In the genomic region with DNA sequence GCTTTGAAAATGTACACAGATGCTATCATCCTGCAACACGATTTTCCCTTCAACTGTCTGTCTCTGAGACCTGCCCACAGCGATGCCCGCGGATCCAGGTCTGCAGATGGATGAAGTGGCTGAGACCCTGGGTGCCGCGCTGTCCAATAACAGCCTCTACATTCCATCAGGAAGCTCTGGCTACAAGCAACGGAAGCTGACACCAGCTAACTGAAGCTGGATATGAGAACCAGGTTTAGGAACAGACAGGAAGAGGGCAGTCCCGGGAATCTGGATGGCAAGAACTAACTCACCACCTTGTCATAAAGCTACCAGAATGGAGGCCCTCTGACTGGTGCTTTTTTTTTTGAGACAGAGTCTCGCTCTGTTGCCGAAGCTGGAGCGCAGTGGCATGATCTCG, we compare ENCODE assay signal across 24 cellular contexts. TPM values are rescaled to one million over a fixed set of nuclear protein-coding genes. Genes with fewer than 3 reads are reported as not detected.
DNase-seq lines count a peak whose midpoint lies in the region; ATAC-seq, FAIRE-seq and TF ChIP-seq lines count a peak whose summit lies in the region.
"Had no signal": no experiment of that assay in that cellular context is flagged by ENCODE, and none has a peak within 500 bp of the region (broad histone marks: within the 10 kb centered on the region; RNA-seq: fewer than 3 reads in every experiment).

No MANE protein-coding gene starts in this region.

- no peaks in the 10 kb centered on the region for H3K9me1 ChIP-seq in K562 (ENCODE audit: control insufficient read depth, insufficient read depth, low read length)

- H2BK15ac ChIP-seq in mesenchymal stem cell (ENCODE audit: low read depth, poor library complexity, severe bottlenecking): no peak overlapping the region

- no peak for TF ChIP-seq CTCF in left ventricle myocardium inferior (IDR thresholded peaks at IDR 0.05; ENCODE audit: borderline replicate concordance)
- no peak for TF ChIP-seq CTCF in K562 (IDR thresholded peaks at IDR 0.05 in 2 of 3, conservative IDR thresholded peaks at IDR 0.05 in 1 of 3; ENCODE audit: insufficient read depth in 2 of 3, low read depth in 1 of 3, low read length in 3 of 3)
- no peak for TF ChIP-seq CTCF in spleen (IDR thresholded peaks at IDR 0.05 in 8 of 11, conservative IDR thresholded peaks at IDR 0.05 in 3 of 11)

- POLR2A ChIA-PET in K562 (lab: Yijun Ruan, JAX): interaction anchor here (0.5 kb wide), 1 partner anchor 291 kb away, joined by 3 read pairs; no protein-coding TSS in a partner anchor

- H3K79me2 ChIP-seq in K562 (ENCODE audit: control insufficient read depth, insufficient read depth, low read length): no peaks in the 10 kb centered on the region

- H3K36me3 ChIP-seq in left ventricle myocardium inferior (no peaks in the 10 kb centered on the region), K562 (ENCODE audit: control insufficient read depth, insufficient read depth, low read length) (no peaks in the 10 kb centered on the region), mesenchymal stem cell (ENCODE audit: control insufficient read depth in 1 of 2, insufficient read depth in 2 of 2, low read depth in 1 of 2, low read length in 2 of 2) (no peaks in the 10 kb centered on the region), spleen (no peaks in the 10 kb centered on the region)
- H3K36me3 ChIP-seq: BLaER1 treated with 17β-estradiol and CSF1 and Interleukin-3, amounts not matched to agents 10 nM and 100 nM had no signal

- H3K9me3 ChIP-seq in left ventricle myocardium inferior (replicated peaks): no peaks in the 10 kb centered on the region
- no peaks in the 10 kb centered on the region for H3K9me3 ChIP-seq in K562 (replicated peaks; ENCODE audit: control insufficient read depth, insufficient read depth, low read depth, low read length)
- no peaks in the 10 kb centered on the region for H3K9me3 ChIP-seq in mesenchymal stem cell (ENCODE audit: control insufficient read depth, low read length)
- no peaks in the 10 kb centered on the region for H3K9me3 ChIP-seq in spleen
- H3K9me3 ChIP-seq: A549; BLaER1 treated with 17β-estradiol and CSF1 and Interleukin-3, amounts not matched to agents 10 nM and 100 nM; Caco-2 had no signal

- H3K27ac ChIP-seq in left ventricle myocardium inferior (replicated peaks) (no peak overlapping the region), K562 (ENCODE audit: extremely low read depth, low read depth, low read length) (no peak overlapping the region), mesenchymal stem cell (ENCODE audit: low read length, poor library complexity, severe bottlenecking) (no peak overlapping the region), spleen (no peak overlapping the region)
- H3K27ac ChIP-seq: 22Rv1; A549; BLaER1 treated with 17β-estradiol and CSF1 and Interleukin-3, amounts not matched to agents 10 nM and 100 nM; C4-2B had no signal

- H3K4me2 ChIP-seq in K562 (ENCODE audit: insufficient read depth, low read length) (peak overlapping the region; percentile 55; the same call in 1 of the 2 replicates), mesenchymal stem cell (ENCODE audit: low read length, poor library complexity, severe bottlenecking) (no peak overlapping the region)
- H3K4me2 ChIP-seq: A549; BLaER1 treated with 17β-estradiol and CSF1 and Interleukin-3, amounts not matched to agents 10 nM and 100 nM had no signal

- H4K20me1 ChIP-seq in K562 (replicated peaks; ENCODE audit: control insufficient read depth, insufficient read depth, low read length): no peaks in the 10 kb centered on the region

- intact Hi-C loops in cardiac septum (cut with DNase I): no loop called here
- intact Hi-C loops in left ventricle myocardium inferior (cut with micrococcal nuclease): no loop called here
- intact Hi-C loops in K562 (cut with micrococcal nuclease): no loop called here
- intact Hi-C loops in spleen (cut with DNase I; ENCODE audit: low total_unique reads): no loop called here

- no peaks in the 10 kb centered on the region for H3K79me1 ChIP-seq in mesenchymal stem cell (replicated peaks; ENCODE audit: low read length, poor library complexity, severe bottlenecking)

- no peak overlapping the region for H3K4me3 ChIP-seq in left ventricle myocardium inferior
- H3K4me3 ChIP-seq in K562: no peak overlapping the region
- no peak overlapping the region for H3K4me3 ChIP-seq in mesenchymal stem cell (ENCODE audit: insufficient read depth in 1 of 2, low read depth in 1 of 2, low read length in 2 of 2)
- H3K4me3 ChIP-seq in spleen: no peak overlapping the region
- H3K4me3 ChIP-seq: A549; BLaER1 treated with 17β-estradiol and CSF1 and Interleukin-3, amounts not matched to agents 10 nM and 100 nM; GM12878 had no signal

- in situ Hi-C loops in K562 (cut with MboI): no loop called here

- FAIRE-seq in K562 (lab: Jason Lieb, UNC): no peak
- FAIRE-seq: A549, D721Med, GM12878, GM12892, GM18507 had no signal

- CTCF ChIA-PET in K562 (lab: Yijun Ruan, JAX; ENCODE audit: low intra/inter-chr PET ratio): no interaction called here

- no peak overlapping the region for H2BK120ac ChIP-seq in mesenchymal stem cell (ENCODE audit: low read depth, low read length)

- H3K14ac ChIP-seq in mesenchymal stem cell (ENCODE audit: low read length in 2 of 2): no peak overlapping the region

- TF ChIP-seq RAD21 in K562 (CRISPR knock-in tag; conservative IDR thresholded peaks at IDR 0.05 in 1 of 2, IDR thresholded peaks at IDR 0.05 in 1 of 2): no peak

- no peak overlapping the region for H2BK5ac ChIP-seq in mesenchymal stem cell (ENCODE audit: low read depth, low read length, poor library complexity, severe bottlenecking)

- no peak overlapping the region for H2AK5ac ChIP-seq in mesenchymal stem cell (ENCODE audit: low read length, severe bottlenecking)

- H4K8ac ChIP-seq in mesenchymal stem cell (ENCODE audit: low read length): no peak overlapping the region

- BruUV-seq in K562 (replicated peaks; lab: Mats Ljungman, UMichigan): no TSS peak

- no peak for TF ChIP-seq EP300 in K562 (IDR thresholded peaks at IDR 0.05; ENCODE audit: low read length)

- peak overlapping the region; percentile 27 for H4K91ac ChIP-seq in mesenchymal stem cell (ENCODE audit: low read length)

- H2AFZ ChIP-seq in K562 (ENCODE audit: low read depth, low read length): peak overlapping the region; percentile 67
- H2AFZ ChIP-seq in mesenchymal stem cell (ENCODE audit: low read depth, low read length): no peak overlapping the region

- DNase-seq in cardiac septum (ENCODE audit: low spot score): peak; percentile 60
- no peak for DNase-seq in left ventricle myocardium inferior
- no peak for DNase-seq in K562 (ENCODE audit: extremely low read depth in 1 of 4, low spot score in 3 of 4)
- no peak for DNase-seq in mesenchymal stem cell
- DNase-seq in spleen: peak; percentile 19
- DNase-seq in stimulated activated CD8-positive, alpha-beta memory T cell treated with anti-CD3 and anti-CD28 coated beads, Interleukin-4, amount 100 ng/mL, for 48 hours: no peak
- DNase-seq in glomerular visceral epithelial cell (ENCODE audit: extremely low spot score): no peak
- DNase-seq: AML-193; Caco-2; Calu3; CD4-positive, alpha-beta T cell; CD8-positive, alpha-beta T cell; DMS79 treated with DMSO at 0.1 percent for 48 hours; EL; GDM1 had no signal

- 24% methylated on average over 3 of the region's 12 CpGs for WGBS in K562 (ENCODE audit: insufficient coverage, low coverage, missing lambda C conversion rate)
- WGBS in mesenchymal stem cell: 91% methylated on average over 12 of the region's 12 CpGs
- 76 to 87% (median 83%) methylated on average over 9 to 12 of the region's 12 CpGs for WGBS in spleen, 5 donors

- H3K4me1 ChIP-seq in left ventricle myocardium inferior (no peaks in the 10 kb centered on the region), K562 (replicated peaks in 1 of 2; ENCODE audit: control insufficient read depth in 2 of 2, insufficient read depth in 2 of 2, low read length in 2 of 2) (no peaks in the 10 kb centered on the region; a peak in 1 of 5 replicates), mesenchymal stem cell (ENCODE audit: control insufficient read depth, insufficient read depth, low read depth, low read length) (peaks cover 2% of the 10 kb centered on the region), spleen (no peaks in the 10 kb centered on the region)
- H3K4me1 ChIP-seq: A549, Caco-2 had no signal

- H3K4ac ChIP-seq in mesenchymal stem cell (ENCODE audit: low read depth in 1 of 2, low read length in 2 of 2): no peak overlapping the region

- H3K23ac ChIP-seq in mesenchymal stem cell (ENCODE audit: low read length in 2 of 2): no peak overlapping the region

- no peak overlapping the region for H2BK12ac ChIP-seq in mesenchymal stem cell (ENCODE audit: low read length in 2 of 2)

- H3K18ac ChIP-seq in mesenchymal stem cell (ENCODE audit: low read depth in 1 of 2, low read length in 2 of 2): no peak overlapping the region

- H3K27me3 ChIP-seq in left ventricle myocardium inferior (ENCODE audit: low read depth) (peaks cover 12% of the 10 kb centered on the region), K562 (ENCODE audit: control insufficient read depth in 2 of 2, insufficient read depth in 2 of 2, low read length in 2 of 2) (peaks cover 0 to 35% of the 10 kb centered on the region in 2 experiments; a peak in 2 of 5 replicates), mesenchymal stem cell (ENCODE audit: control insufficient read depth in 1 of 2, insufficient read depth in 1 of 2, low read length in 2 of 2) (peaks cover 24% of the 10 kb centered on the region in 2 experiments), spleen (replicated peaks in 1 of 7) (peaks cover 0 to 19% (median 0%) of the 10 kb centered on the region in 7 donors)
- H3K27me3 ChIP-seq: BLaER1 treated with 17β-estradiol and CSF1 and Interleukin-3, amounts not matched to agents 10 nM and 100 nM had no signal

- H3K9ac ChIP-seq in K562 (ENCODE audit: insufficient read depth in 1 of 2, low read depth in 2 of 2, low read length in 2 of 2) (peak overlapping the region in 1 of 2 experiments; percentile 35; a peak in 1 of 4 replicates), mesenchymal stem cell (ENCODE audit: low read length) (no peak overlapping the region)
- H3K9ac ChIP-seq: BLaER1 treated with 17β-estradiol and CSF1 and Interleukin-3, amounts not matched to agents 10 nM and 100 nM had no signal

- TF ChIP-seq POLR2A in K562 (conservative IDR thresholded peaks at IDR 0.05) (no peak), spleen (IDR thresholded peaks at IDR 0.05) (no peak)

- ATAC-seq in K562: no peak
- ATAC-seq in HG03469 (IDR thresholded peaks at IDR 0.05; ENCODE audit: unreplicated experiment): no peak
- ATAC-seq: A549; CD8-positive, alpha-beta T cell; GM12878 had no signal

RNA-seq across cellular contexts. Expression of a gene that starts 32.3 kb away (rescaled TPM):
- total RNA-seq in cardiac septum (35.9 TPM), left ventricle myocardium inferior (29.1 TPM), K562 (2014; rRNA removed) (6.0 and 7.2 TPM in 2 replicates), K562 (2014; rRNA removed; fragmentation: Illumina TruSeq; extraction: Trizol) (8.0 and 8.3 TPM in 2 replicates), K562 (2015; rRNA removed; fragmentation: Illumina TruSeq; extraction: Trizol) (6.9 and 7.2 TPM in 2 replicates), K562 (2021) (6.5 and 8.8 TPM in 2 replicates), spleen (10 to 100 TPM; 32.2 to 74.4 (median 52.0) TPM)
- 15.3 and 51.2 TPM in 2 replicates for total RNA-seq in K562 (2011; cell fraction: chromatin; rRNA removed; ENCODE audit: low replicate concordance)
- total RNA-seq in K562 (2011; cell fraction: nucleolus; rRNA removed): 15.2 and 21.3 TPM in 2 replicates
- 17.3 and 22.5 TPM in 2 replicates for total RNA-seq in K562 (2011; cell fraction: nucleoplasm; rRNA removed)
- polyA plus RNA-seq in K562 (2011; rRNA removed) (1.3 and 1.8 TPM in 2 replicates), K562 (2014; fragmentation: Illumina TruSeq; extraction: Trizol) (2.0 and 3.2 TPM in 2 replicates), K562 (2014; fragmentation: Nextera tagmentation; extraction: Ambion mirVana) (1 to 10 TPM; 1.5 to 1.9 TPM), K562 (2014; rRNA removed) (5.1 and 5.6 TPM in 2 replicates), spleen (10 to 100 TPM in 1 of 3 donors, 1 to 10 TPM in 2; 6.7 to 19.2 (median 7.0) TPM)
- 0.41 and 1.2 TPM in 2 replicates for polyA plus RNA-seq in K562 (2011; cell fraction: cytosol; rRNA removed)
- polyA plus RNA-seq in K562 (2011; cell fraction: nucleus; rRNA removed): 1.1 and 1.4 TPM in 2 replicates
- 2.5 and 2.7 TPM in 2 replicates for polyA plus RNA-seq in K562 (2012)
- 14.4 and 22.5 TPM in 2 replicates for polyA minus RNA-seq in K562 (2011; rRNA and poly(A)+ RNA removed)
- polyA minus RNA-seq in K562 (2011; cell fraction: cytosol; rRNA and poly(A)+ RNA removed): 9.6 and 12.3 TPM in 2 replicates
- 11.4 and 17.2 TPM in 2 replicates for polyA minus RNA-seq in K562 (2011; cell fraction: nucleus; rRNA and poly(A)+ RNA removed)
- polyA plus RNA-seq in mesenchymal stem cell (2013, experiment 1 of 2): 58.2 TPM
- polyA plus RNA-seq in mesenchymal stem cell (2013, experiment 2 of 2): 55.7 TPM

Comparison
In these comparisons a context has a peak if more than half of its experiments do, and no peak if none do; other contexts are left out.
1. DNase-seq: peak in cardiac septum (single experiment) and spleen (single experiment); none in left ventricle myocardium inferior (single experiment), K562 (0 of 4), mesenchymal stem cell (single experiment), stimulated activated CD8-positive, alpha-beta memory T cell treated with anti-CD3 and anti-CD28 coated beads, Interleukin-4, amount 100 ng/mL, for 48 hours (single experiment) and glomerular visceral epithelial cell (single experiment).